8 cellular contexts compared by ENCODE assay signal in genomic region chr12:56266634-56267442, GRCh38. TPM values are rescaled to one million over a fixed set of nuclear protein-coding genes. Genes with fewer than 3 reads are reported as not detected.
DNase-seq lines count a peak whose midpoint lies in the region; ATAC-seq and TF ChIP-seq lines count a peak whose summit lies in the region.

COQ10A (plus strand) TSS chr12:56266942; CDS start chr12:56267119, 177 bp downstream.

- ATAC-seq in GM21447 (IDR thresholded peaks at IDR 0.05; ENCODE audit: unreplicated experiment) = peak; percentile 81

- H4K20me1 ChIP-seq in OCI-LY3 (ENCODE audit: insufficient read depth, low read length) = no peaks in the 10 kb centered on the region; the same call in 1 of the 2 replicates

- peak within 1 kb of the TSS; percentile 50 for H3K27ac ChIP-seq in OCI-LY3 (ENCODE audit: low read length)

- H3K36me3 ChIP-seq in OCI-LY3 (replicated peaks; ENCODE audit: low read depth, low read length) = peaks cover 14% of the 10 kb centered on the region

- H3K79me2 ChIP-seq in OCI-LY3 (ENCODE audit: low read length) = no peaks in the 10 kb centered on the region

- peak within 1 kb of the TSS; percentile 65 for H3K9ac ChIP-seq in OCI-LY3 (ENCODE audit: low read length)

- H3K4me3 ChIP-seq in OCI-LY3 (ENCODE audit: low read length) (peak within 1 kb of the TSS; percentile 83), epithelial cell of esophagus (ENCODE audit: low read length) (peak within 1 kb of the TSS; percentile 75), mononuclear cell (ENCODE audit: low read length) (peak within 1 kb of the TSS; percentile 80)

- DNase-seq in DMS 273 treated with DMSO at 0.1 percent for 48 hours (lab: John Stamatoyannopoulos, UW) = peak; percentile 79
- DNase-seq in HuH-7 (ENCODE audit: low spot score) = peak; percentile 94
- peak; percentile 82 for DNase-seq in activated T-cell treated with anti-CD3 and anti-CD28 coated beads for 24 hours (ENCODE audit: low read depth)
- DNase-seq in epithelial cell of esophagus (ENCODE audit: low read depth) = peak; percentile 87
- peak; percentile 66 to 81 for DNase-seq in stimulated activated CD8-positive, alpha-beta memory T cell treated with anti-CD3 and anti-CD28 coated beads, Interleukin-4, amount 100 ng/mL, for 1 hour (ENCODE audit: low read depth in 2 of 2, low spot score in 1 of 2)

- peaks cover 5% of the 10 kb centered on the region; the same call in 1 of the 2 replicates for H3K4me1 ChIP-seq in OCI-LY3 (ENCODE audit: low read length)
- H3K4me1 ChIP-seq in mononuclear cell (ENCODE audit: insufficient read depth, low read length) = peaks cover 15% of the 10 kb centered on the region

- peak within 1 kb of the TSS; percentile 78 for H2AFZ ChIP-seq in OCI-LY3 (ENCODE audit: low read depth, low read length)

- H3K4me2 ChIP-seq in OCI-LY3 (ENCODE audit: low read length) = peak within 1 kb of the TSS; percentile 67

- H3K27me3 ChIP-seq in OCI-LY3 (ENCODE audit: low read depth, low read length) (no peaks in the 10 kb centered on the region), mononuclear cell (ENCODE audit: insufficient read depth, low read length) (no peaks in the 10 kb centered on the region)

- H3K9me3 ChIP-seq in OCI-LY3 (ENCODE audit: insufficient read depth, low read length) = no peaks in the 10 kb centered on the region
- no peaks in the 10 kb centered on the region for H3K9me3 ChIP-seq in mononuclear cell (ENCODE audit: low read depth, low read length)

- peak; percentile 54 for TF ChIP-seq CTCF in OCI-LY3 (IDR thresholded peaks at IDR 0.05; ENCODE audit: low read depth, low read length)
- TF ChIP-seq CTCF in epithelial cell of esophagus (IDR thresholded peaks at IDR 0.05; ENCODE audit: insufficient read depth, low read depth, low read length, missing control alignments) = peak; percentile 73

RNA-seq across cellular contexts. Expression of gene COQ10A, which starts in this region (rescaled TPM):
- 14.8 TPM for total RNA-seq in mononuclear cell

Comparison
In these comparisons a context has a peak if more than half of its experiments do, and no peak if none do; other contexts are left out.
1. Peak in every context shown above with its lines: DNase-seq, ATAC-seq, H3K4me3 ChIP-seq and H3K27ac ChIP-seq.